10 cellular contexts compared by ENCODE assay signal in the genomic region with DNA sequence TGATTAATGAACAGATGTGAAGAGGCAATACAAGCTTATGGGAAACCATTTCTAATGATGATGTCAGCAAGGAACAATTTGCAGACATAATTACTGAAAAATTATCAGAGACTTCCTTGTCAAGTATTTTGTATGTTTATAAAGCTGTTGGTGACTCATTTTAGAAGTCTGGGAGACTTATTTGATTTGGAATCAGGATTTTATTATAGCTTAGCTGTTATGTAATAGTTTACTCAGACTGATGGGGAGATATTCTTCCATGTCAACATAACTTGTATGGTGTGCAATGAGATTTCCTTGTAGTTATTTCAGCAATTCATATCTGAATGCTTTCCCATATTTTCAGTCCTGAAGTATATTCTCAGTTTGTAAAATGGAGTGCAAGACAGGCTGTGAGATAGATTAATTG.
DNase-seq lines count a peak whose midpoint lies in the region; ATAC-seq and TF ChIP-seq lines count a peak whose summit lies in the region.
"Had no signal": no experiment of that assay in that cellular context is flagged by ENCODE, and none has a peak within 500 bp of the region (broad histone marks: within the 10 kb centered on the region; RNA-seq: fewer than 3 reads in every experiment).

No MANE protein-coding gene starts in this region.

- POLR2A ChIA-PET in A673 (lab: Charles Lee; ENCODE audit: low non-redundant PET), result no interaction called here

- H3K36me3 ChIP-seq in RWPE2 (ENCODE audit: low read depth) (no peaks in the 10 kb centered on the region), A673 (ENCODE audit: insufficient read depth, low read length, poor library complexity, severe bottlenecking) (no peaks in the 10 kb centered on the region)

- no TSS peak for BruUV-seq in Calu3 (replicated peaks; lab: Mats Ljungman, UMichigan)
- no TSS peak for BruUV-seq in A673 (replicated peaks; lab: Mats Ljungman, UMichigan)

- H3K9me3 Mint-ChIP-seq in Calu3 (ENCODE audit: low read depth, unreplicated experiment), result peaks cover 3% of the 10 kb centered on the region
- H3K9me3 Mint-ChIP-seq in nephron, result no peaks in the 10 kb centered on the region
- H3K9me3 Mint-ChIP-seq: activated naive CD4-positive, alpha-beta T cell treated with anti-CD3 and anti-CD28 coated beads, Interleukin-2, amount 50 U/mL, for 24 hours had no signal

- H3K4me1 Mint-ChIP-seq in Calu3 (ENCODE audit: low read depth, unreplicated experiment) (peaks cover 59% of the 10 kb centered on the region), nephron (no peaks in the 10 kb centered on the region)
- H3K4me1 Mint-ChIP-seq: activated naive CD4-positive, alpha-beta T cell treated with anti-CD3 and anti-CD28 coated beads, Interleukin-2, amount 50 U/mL, for 24 hours had no signal

- H3K27ac Mint-ChIP-seq in Calu3 (ENCODE audit: unreplicated experiment), result peak overlapping the region; percentile 79
- H3K27ac Mint-ChIP-seq in nephron, result peak overlapping the region in 2 of 3 experiments; percentile 39 to 65
- H3K27ac Mint-ChIP-seq: activated naive CD4-positive, alpha-beta T cell treated with anti-CD3 and anti-CD28 coated beads, Interleukin-2, amount 50 U/mL, for 24 hours had no signal

- intact Hi-C loops in Calu3 (cut with micrococcal nuclease; ENCODE audit: unreplicated experiment), result loop anchor here (1.0 to 10.0 kb wide), 6 partner anchors 19 to 394 kb away; no protein-coding TSS in a partner anchor
- intact Hi-C loops in A673 (cut with micrococcal nuclease; ENCODE audit: unreplicated experiment), result no loop called here

- H3K27ac ChIP-seq in RWPE2 (ENCODE audit: poor library complexity, severe bottlenecking), result peak overlapping the region; percentile 92
- no peak overlapping the region for H3K27ac ChIP-seq in A673 (ENCODE audit: low read depth, low read length, poor library complexity, severe bottlenecking)

- no peak for TF ChIP-seq CTCF in Calu3 (IDR thresholded peaks at IDR 0.05; ENCODE audit: unreplicated experiment)
- TF ChIP-seq CTCF in RWPE2 (IDR thresholded peaks at IDR 0.05; ENCODE audit: poor library complexity, severe bottlenecking), result no peak
- no peak for TF ChIP-seq CTCF in fibroblast of mammary gland (conservative IDR thresholded peaks at IDR 0.05; ENCODE audit: control insufficient read depth, insufficient read depth, low read depth, low read length)
- TF ChIP-seq CTCF in nephron (IDR thresholded peaks at IDR 0.05; ENCODE audit: unreplicated experiment in 3 of 3), result no peak
- TF ChIP-seq CTCF in A673 (conservative IDR thresholded peaks at IDR 0.05; ENCODE audit: low read depth, low read length), result no peak

- no peaks in the 10 kb centered on the region for H3K27me3 Mint-ChIP-seq in Calu3 (ENCODE audit: unreplicated experiment)
- no peaks in the 10 kb centered on the region for H3K27me3 Mint-ChIP-seq in nephron (ENCODE audit: low read depth)

- H3K27me3 ChIP-seq in RWPE2 (ENCODE audit: insufficient read depth, poor library complexity, severe bottlenecking) (no peaks in the 10 kb centered on the region), A673 (replicated peaks; ENCODE audit: insufficient read depth, low read depth, low read length, poor library complexity) (no peaks in the 10 kb centered on the region)

- H3K4me1 ChIP-seq in RWPE2 (ENCODE audit: insufficient read depth, poor library complexity, severe bottlenecking) (peaks cover 45% of the 10 kb centered on the region), A673 (ENCODE audit: insufficient read depth, low read length, poor library complexity, severe bottlenecking) (peaks cover 8% of the 10 kb centered on the region)

- H3K9me3 ChIP-seq in RWPE2 (ENCODE audit: severe bottlenecking) (no peaks in the 10 kb centered on the region), A673 (ENCODE audit: low read depth, low read length, poor library complexity, severe bottlenecking) (no peaks in the 10 kb centered on the region)

- DNase-seq in Calu3 (no peak), RWPE2 (ENCODE audit: low spot score) (no peak), fibroblast of mammary gland (ENCODE audit: low read depth) (peak; percentile 80), OCI-M1 (lab: John Stamatoyannopoulos, UW) (no peak), ecto neural progenitor cell (ENCODE audit: low spot score) (no peak), A673 (ENCODE audit: low spot score) (no peak)

- H3K4me3 Mint-ChIP-seq in Calu3 (ENCODE audit: low read depth, unreplicated experiment) (no peak overlapping the region), nephron (no peak overlapping the region)
- H3K4me3 Mint-ChIP-seq: activated naive CD4-positive, alpha-beta T cell treated with anti-CD3 and anti-CD28 coated beads, Interleukin-2, amount 50 U/mL, for 24 hours had no signal

- H3K36me3 Mint-ChIP-seq in Calu3 (ENCODE audit: insufficient read depth, unreplicated experiment), result peaks cover 14% of the 10 kb centered on the region
- no peaks in the 10 kb centered on the region for H3K36me3 Mint-ChIP-seq in nephron (ENCODE audit: low read depth)
- H3K36me3 Mint-ChIP-seq: activated naive CD4-positive, alpha-beta T cell treated with anti-CD3 and anti-CD28 coated beads, Interleukin-2, amount 50 U/mL, for 24 hours had no signal

- ATAC-seq in RWPE2 (ENCODE audit: low read depth) (peak; percentile 43), HG03280 (IDR thresholded peaks at IDR 0.05; ENCODE audit: unreplicated experiment) (no peak)
- ATAC-seq: activated CD4-positive, CD25-positive, alpha-beta regulatory T cell treated with anti-CD3 and anti-CD28 coated beads, Interleukin-2, amount 50 U/mL, for 24 hours had no signal

- CTCF ChIA-PET in Calu3 (lab: Charles Lee), result interaction anchor here (0.6 to 2.1 kb wide), 8 partner anchors 9 to 586 kb away, joined by 3 to 9 read pairs (median 4); no protein-coding TSS in a partner anchor
- CTCF ChIA-PET in A673 (lab: Charles Lee), result no interaction called here

- H3K4me3 ChIP-seq in RWPE2 (ENCODE audit: severe bottlenecking), result no peak overlapping the region
- no peak overlapping the region for H3K4me3 ChIP-seq in fibroblast of mammary gland (ENCODE audit: control insufficient read depth, low read depth, low read length)
- H3K4me3 ChIP-seq in A673 (ENCODE audit: low read depth, low read length, poor library complexity, severe bottlenecking), result no peak overlapping the region
